15 cellular contexts compared by ENCODE assay signal in the genomic region with DNA sequence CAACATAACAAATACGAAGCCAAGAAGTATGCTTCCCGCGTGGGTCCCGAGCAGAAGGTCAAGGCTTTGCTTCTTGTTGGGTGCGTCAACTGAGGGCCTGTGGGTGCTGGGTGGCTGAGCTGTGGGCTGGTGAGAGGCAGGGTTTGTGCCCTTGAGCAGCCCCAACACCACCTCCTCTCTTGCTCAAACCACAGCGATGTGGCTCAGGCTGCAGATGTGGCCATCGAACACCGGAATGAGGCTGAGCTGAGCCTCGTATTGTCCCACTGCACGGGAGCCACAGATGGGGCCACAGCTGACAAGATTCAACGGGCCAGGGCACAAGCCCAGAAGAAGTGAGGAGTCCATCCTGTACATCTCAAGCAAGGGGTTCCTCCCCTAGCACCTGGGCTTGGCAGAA. TPM values are rescaled to one million over a fixed set of nuclear protein-coding genes. Genes with fewer than 3 reads are reported as not detected.
"Had no signal": no experiment of that assay in that cellular context is flagged by ENCODE, and none has a peak within 500 bp of the region (broad histone marks: within the 10 kb centered on the region; RNA-seq: fewer than 3 reads in every experiment).

No MANE protein-coding gene starts in this region.

- DNase-seq: body of pancreas; central memory CD4-positive, alpha-beta T cell; effector memory CD4-positive, alpha-beta T cell; gastrocnemius medialis; heart right ventricle; islet precursor cell; posterior cingulate gyrus; small intestine; SW 1271 had no signal

- H3K4me3 Mint-ChIP-seq: neural progenitor cell; stimulated activated memory B cell treated with anti-CD40 and anti-IgM and Interleukin-4, amounts not matched to agents 10 μg/mL and 1 μg/mL and 100 μg/mL, for 72 hours; type B pancreatic cell had no signal

- ATAC-seq: body of pancreas; gastrocnemius medialis; heart right ventricle; stimulated activated memory B cell treated with anti-CD40 and anti-IgM and Interleukin-4, amounts not matched to agents 10 μg/mL and 1 μg/mL and 100 μg/mL, for 72 hours had no signal

- H3K9me3 Mint-ChIP-seq: neural progenitor cell; stimulated activated memory B cell treated with anti-CD40 and anti-IgM and Interleukin-4, amounts not matched to agents 10 μg/mL and 1 μg/mL and 100 μg/mL, for 72 hours; type B pancreatic cell had no signal

- FAIRE-seq: small intestine had no signal

- H3K27ac Mint-ChIP-seq: neural progenitor cell; stimulated activated memory B cell treated with anti-CD40 and anti-IgM and Interleukin-4, amounts not matched to agents 10 μg/mL and 1 μg/mL and 100 μg/mL, for 72 hours; type B pancreatic cell had no signal

RNA-seq across cellular contexts. Expression of gene TMEM239, which starts 50.1 kb away (rescaled TPM):
- total RNA-seq: body of pancreas, gastrocnemius medialis, heart right ventricle, liver, right atrium auricular region, SJSA1 had no signal
- polyA plus RNA-seq: heart right ventricle, liver, small intestine had no signal

RNA-seq across cellular contexts. Expression of gene C20orf141, which starts 51.4 kb away (rescaled TPM):
- total RNA-seq: body of pancreas, gastrocnemius medialis, heart right ventricle, liver, right atrium auricular region, SJSA1 had no signal
- polyA plus RNA-seq: heart right ventricle, liver, small intestine had no signal
